Comparison of ENCODE assay signal across 12 cellular contexts in genomic region chr14:87894920-87895319, GRCh38.
"Had no signal": no experiment of that assay in that cellular context is flagged by ENCODE, and none has a peak within 500 bp of the region (broad histone marks: within the 10 kb centered on the region; RNA-seq: fewer than 3 reads in every experiment).

No MANE protein-coding gene starts in this region.

- H3K27ac ChIP-seq: dorsolateral prefrontal cortex, heart right ventricle had no signal

- H3K36me3 ChIP-seq: heart right ventricle had no signal

- H3K4me3 Mint-ChIP-seq: naive thymus-derived CD4-positive, alpha-beta T cell; type B pancreatic cell had no signal

- H3K4me1 Mint-ChIP-seq: naive thymus-derived CD4-positive, alpha-beta T cell had no signal

- H3K4me1 ChIP-seq: heart right ventricle had no signal

- H3K27ac Mint-ChIP-seq: naive thymus-derived CD4-positive, alpha-beta T cell; progenitor cell of endocrine pancreas; type B pancreatic cell had no signal

- H3K9me3 Mint-ChIP-seq: naive thymus-derived CD4-positive, alpha-beta T cell; type B pancreatic cell had no signal

- ATAC-seq: heart right ventricle; naive thymus-derived CD4-positive, alpha-beta T cell; right cardiac atrium had no signal

- H3K4me3 ChIP-seq: dorsolateral prefrontal cortex, heart right ventricle had no signal

- H3K9me3 ChIP-seq: heart right ventricle had no signal

- H3K36me3 Mint-ChIP-seq: naive thymus-derived CD4-positive, alpha-beta T cell; type B pancreatic cell had no signal

- DNase-seq: cortex of kidney; dorsolateral prefrontal cortex; effector CD8-positive, alpha-beta T cell; heart right ventricle; kidney glomerular epithelial cell; naive thymus-derived CD4-positive, alpha-beta T cell; right cardiac atrium; small intestine; stimulated activated CD4-positive, alpha-beta T cell treated with anti-CD3 and anti-CD28 coated beads, Interleukin-12 subunit alpha, Interleukin-12 subunit beta, amount 100 ng/mL, for 4 hours; stimulated activated naive CD4-positive, alpha-beta T cell treated with Interleukin-2 at 50 U/mL for 16 hours had no signal

- H3K27me3 ChIP-seq: dorsolateral prefrontal cortex had no signal
